1 cellular context compared by ENCODE assay signal in genomic region chr12:389138-390096, GRCh38.
TF ChIP-seq lines count a peak whose summit lies in the region.

Gene KDM5A, minus strand, starts transcription at chr12:389320. Its CDS starts 229 bp downstream, at chr12:389091.

TF ChIP-seq in GM12878, 131 proteins besides CTCF, POLR2A, EP300 and RAD21 (continued from another document and continues in another):
- peak; percentile 78 for TF ChIP-seq EED (IDR thresholded peaks at IDR 0.05; ENCODE audit: low read depth)
- no peak for TF ChIP-seq ZBED1 (IDR thresholded peaks at IDR 0.05; ENCODE audit: borderline replicate concordance)
- TF ChIP-seq, protein P1, sequence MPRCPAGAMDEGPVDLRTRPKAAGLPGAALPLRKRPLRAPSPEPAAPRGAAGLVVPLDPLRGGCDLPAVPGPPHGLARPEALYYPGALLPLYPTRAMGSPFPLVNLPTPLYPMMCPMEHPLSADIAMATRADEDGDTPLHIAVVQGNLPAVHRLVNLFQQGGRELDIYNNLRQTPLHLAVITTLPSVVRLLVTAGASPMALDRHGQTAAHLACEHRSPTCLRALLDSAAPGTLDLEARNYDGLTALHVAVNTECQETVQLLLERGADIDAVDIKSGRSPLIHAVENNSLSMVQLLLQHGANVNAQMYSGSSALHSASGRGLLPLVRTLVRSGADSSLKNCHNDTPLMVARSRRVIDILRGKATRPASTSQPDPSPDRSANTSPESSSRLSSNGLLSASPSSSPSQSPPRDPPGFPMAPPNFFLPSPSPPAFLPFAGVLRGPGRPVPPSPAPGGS (IDR thresholded peaks at IDR 0.05; ENCODE audit: borderline replicate concordance, insufficient read depth, low read depth, low read length, poor library complexity, severe bottlenecking): no peak
- 0 out of 2 replicates have a peak, but pooled peaks have one; percentile 14 for TF ChIP-seq RAD51 (IDR thresholded peaks at IDR 0.05)
- no peak for TF ChIP-seq YBX1 (IDR thresholded peaks at IDR 0.05)
- peak; percentile 99 for TF ChIP-seq MLLT1 (IDR thresholded peaks at IDR 0.05)
- TF ChIP-seq ZNF622 (IDR thresholded peaks at IDR 0.05): no peak
- TF ChIP-seq CREM (IDR thresholded peaks at IDR 0.05; ENCODE audit: low read depth): peak; percentile 98
- peak; percentile 89 for TF ChIP-seq PML (IDR thresholded peaks at IDR 0.05; ENCODE audit: low read length)
- peak; percentile 98 for TF ChIP-seq CHD2 (IDR thresholded peaks at IDR 0.05; ENCODE audit: borderline replicate concordance, low read depth, low read length)
- TF ChIP-seq, protein P2, sequence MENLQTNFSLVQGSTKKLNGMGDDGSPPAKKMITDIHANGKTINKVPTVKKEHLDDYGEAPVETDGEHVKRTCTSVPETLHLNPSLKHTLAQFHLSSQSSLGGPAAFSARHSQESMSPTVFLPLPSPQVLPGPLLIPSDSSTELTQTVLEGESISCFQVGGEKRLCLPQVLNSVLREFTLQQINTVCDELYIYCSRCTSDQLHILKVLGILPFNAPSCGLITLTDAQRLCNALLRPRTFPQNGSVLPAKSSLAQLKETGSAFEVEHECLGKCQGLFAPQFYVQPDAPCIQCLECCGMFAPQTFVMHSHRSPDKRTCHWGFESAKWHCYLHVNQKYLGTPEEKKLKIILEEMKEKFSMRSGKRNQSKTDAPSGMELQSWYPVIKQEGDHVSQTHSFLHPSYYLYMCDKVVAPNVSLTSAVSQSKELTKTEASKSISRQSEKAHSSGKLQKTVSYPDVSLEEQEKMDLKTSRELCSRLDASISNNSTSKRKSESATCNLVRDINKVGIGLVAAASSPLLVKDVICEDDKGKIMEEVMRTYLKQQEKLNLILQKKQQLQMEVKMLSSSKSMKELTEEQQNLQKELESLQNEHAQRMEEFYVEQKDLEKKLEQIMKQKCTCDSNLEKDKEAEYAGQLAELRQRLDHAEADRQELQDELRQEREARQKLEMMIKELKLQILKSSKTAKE (IDR thresholded peaks at IDR 0.05; ENCODE audit: low read depth, poor library complexity, severe bottlenecking): peak; percentile 81
- 0 out of 2 replicates have a peak, but pooled peaks have one; percentile 10 for TF ChIP-seq TCF7 (IDR thresholded peaks at IDR 0.05; ENCODE audit: borderline replicate concordance)
- no peak for TF ChIP-seq RFX5 (IDR thresholded peaks at IDR 0.05; ENCODE audit: low read depth, low read length)
- peak; percentile 85 for TF ChIP-seq NR2C2 (IDR thresholded peaks at IDR 0.05; ENCODE audit: borderline replicate concordance, control insufficient read depth, insufficient read length, low read depth)
- TF ChIP-seq TARDBP (IDR thresholded peaks at IDR 0.05; ENCODE audit: borderline replicate concordance): peak; percentile 96
- no peak for TF ChIP-seq ZNF274 (IDR thresholded peaks at IDR 0.05; ENCODE audit: insufficient read depth, insufficient read length)
- 0 out of 2 replicates have a peak, but pooled peaks have one; percentile 46 for TF ChIP-seq BRCA1 (IDR thresholded peaks at IDR 0.05; ENCODE audit: low read depth, low read length)
- peak; percentile 52 to 54; a peak in 2 of 3 replicates for TF ChIP-seq EGR1 (IDR thresholded peaks at IDR 0.05; ENCODE audit: borderline replicate concordance in 1 of 2, low read depth in 2 of 2, low read length in 2 of 2)
- TF ChIP-seq ZNF217 (IDR thresholded peaks at IDR 0.05): no peak
- TF ChIP-seq ASH2L (IDR thresholded peaks at IDR 0.05; ENCODE audit: borderline replicate concordance, low read depth): no peak; the same call in 1 of the 2 replicates
- TF ChIP-seq FOS (IDR thresholded peaks at IDR 0.05; ENCODE audit: borderline replicate concordance, extremely low read depth, insufficient read length): no peak
- no peak for TF ChIP-seq KLF5 (IDR thresholded peaks at IDR 0.05; ENCODE audit: partially characterized antibody)
- no peak for TF ChIP-seq BACH1 (IDR thresholded peaks at IDR 0.05; ENCODE audit: borderline replicate concordance)
- TF ChIP-seq RUNX3 (IDR thresholded peaks at IDR 0.05; ENCODE audit: low read length): peak; percentile 74
- TF ChIP-seq SREBF2 (IDR thresholded peaks at IDR 0.05; ENCODE audit: low read length): no peak
- TF ChIP-seq PBX3 (IDR thresholded peaks at IDR 0.05; ENCODE audit: insufficient replicate concordance, low read depth, low read length): peak; percentile 91
- no peak for TF ChIP-seq PAX8 (IDR thresholded peaks at IDR 0.05)
- peak; percentile 89 to 93 for TF ChIP-seq IKZF2 (IDR thresholded peaks at IDR 0.05)
- TF ChIP-seq, protein P3, sequence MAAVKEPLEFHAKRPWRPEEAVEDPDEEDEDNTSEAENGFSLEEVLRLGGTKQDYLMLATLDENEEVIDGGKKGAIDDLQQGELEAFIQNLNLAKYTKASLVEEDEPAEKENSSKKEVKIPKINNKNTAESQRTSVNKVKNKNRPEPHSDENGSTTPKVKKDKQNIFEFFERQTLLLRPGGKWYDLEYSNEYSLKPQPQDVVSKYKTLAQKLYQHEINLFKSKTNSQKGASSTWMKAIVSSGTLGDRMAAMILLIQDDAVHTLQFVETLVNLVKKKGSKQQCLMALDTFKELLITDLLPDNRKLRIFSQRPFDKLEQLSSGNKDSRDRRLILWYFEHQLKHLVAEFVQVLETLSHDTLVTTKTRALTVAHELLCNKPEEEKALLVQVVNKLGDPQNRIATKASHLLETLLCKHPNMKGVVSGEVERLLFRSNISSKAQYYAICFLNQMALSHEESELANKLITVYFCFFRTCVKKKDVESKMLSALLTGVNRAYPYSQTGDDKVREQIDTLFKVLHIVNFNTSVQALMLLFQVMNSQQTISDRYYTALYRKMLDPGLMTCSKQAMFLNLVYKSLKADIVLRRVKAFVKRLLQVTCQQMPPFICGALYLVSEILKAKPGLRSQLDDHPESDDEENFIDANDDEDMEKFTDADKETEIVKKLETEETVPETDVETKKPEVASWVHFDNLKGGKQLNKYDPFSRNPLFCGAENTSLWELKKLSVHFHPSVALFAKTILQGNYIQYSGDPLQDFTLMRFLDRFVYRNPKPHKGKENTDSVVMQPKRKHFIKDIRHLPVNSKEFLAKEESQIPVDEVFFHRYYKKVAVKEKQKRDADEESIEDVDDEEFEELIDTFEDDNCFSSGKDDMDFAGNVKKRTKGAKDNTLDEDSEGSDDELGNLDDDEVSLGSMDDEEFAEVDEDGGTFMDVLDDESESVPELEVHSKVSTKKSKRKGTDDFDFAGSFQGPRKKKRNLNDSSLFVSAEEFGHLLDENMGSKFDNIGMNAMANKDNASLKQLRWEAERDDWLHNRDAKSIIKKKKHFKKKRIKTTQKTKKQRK (IDR thresholded peaks at IDR 0.05; ENCODE audit: low read depth, low read length): no peak
- peak; percentile 68 for TF ChIP-seq IRF4 (IDR thresholded peaks at IDR 0.05; ENCODE audit: low read depth, low read length)
- peak; percentile 97 for TF ChIP-seq ZBTB40 (IDR thresholded peaks at IDR 0.05; ENCODE audit: borderline replicate concordance)
- TF ChIP-seq, protein P4, sequence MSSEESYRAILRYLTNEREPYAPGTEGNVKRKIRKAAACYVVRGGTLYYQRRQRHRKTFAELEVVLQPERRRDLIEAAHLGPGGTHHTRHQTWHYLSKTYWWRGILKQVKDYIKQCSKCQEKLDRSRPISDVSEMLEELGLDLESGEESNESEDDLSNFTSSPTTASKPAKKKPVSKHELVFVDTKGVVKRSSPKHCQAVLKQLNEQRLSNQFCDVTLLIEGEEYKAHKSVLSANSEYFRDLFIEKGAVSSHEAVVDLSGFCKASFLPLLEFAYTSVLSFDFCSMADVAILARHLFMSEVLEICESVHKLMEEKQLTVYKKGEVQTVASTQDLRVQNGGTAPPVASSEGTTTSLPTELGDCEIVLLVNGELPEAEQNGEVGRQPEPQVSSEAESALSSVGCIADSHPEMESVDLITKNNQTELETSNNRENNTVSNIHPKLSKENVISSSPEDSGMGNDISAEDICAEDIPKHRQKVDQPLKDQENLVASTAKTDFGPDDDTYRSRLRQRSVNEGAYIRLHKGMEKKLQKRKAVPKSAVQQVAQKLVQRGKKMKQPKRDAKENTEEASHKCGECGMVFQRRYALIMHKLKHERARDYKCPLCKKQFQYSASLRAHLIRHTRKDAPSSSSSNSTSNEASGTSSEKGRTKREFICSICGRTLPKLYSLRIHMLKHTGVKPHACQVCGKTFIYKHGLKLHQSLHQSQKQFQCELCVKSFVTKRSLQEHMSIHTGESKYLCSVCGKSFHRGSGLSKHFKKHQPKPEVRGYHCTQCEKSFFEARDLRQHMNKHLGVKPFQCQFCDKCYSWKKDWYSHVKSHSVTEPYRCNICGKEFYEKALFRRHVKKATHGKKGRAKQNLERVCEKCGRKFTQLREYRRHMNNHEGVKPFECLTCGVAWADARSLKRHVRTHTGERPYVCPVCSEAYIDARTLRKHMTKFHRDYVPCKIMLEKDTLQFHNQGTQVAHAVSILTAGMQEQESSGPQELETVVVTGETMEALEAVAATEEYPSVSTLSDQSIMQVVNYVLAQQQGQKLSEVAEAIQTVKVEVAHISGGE (CRISPR knock-in tag; IDR thresholded peaks at IDR 0.05): peak; percentile 74
- peak; percentile 88 for TF ChIP-seq LARP7 (IDR thresholded peaks at IDR 0.05)
- TF ChIP-seq, protein P5, sequence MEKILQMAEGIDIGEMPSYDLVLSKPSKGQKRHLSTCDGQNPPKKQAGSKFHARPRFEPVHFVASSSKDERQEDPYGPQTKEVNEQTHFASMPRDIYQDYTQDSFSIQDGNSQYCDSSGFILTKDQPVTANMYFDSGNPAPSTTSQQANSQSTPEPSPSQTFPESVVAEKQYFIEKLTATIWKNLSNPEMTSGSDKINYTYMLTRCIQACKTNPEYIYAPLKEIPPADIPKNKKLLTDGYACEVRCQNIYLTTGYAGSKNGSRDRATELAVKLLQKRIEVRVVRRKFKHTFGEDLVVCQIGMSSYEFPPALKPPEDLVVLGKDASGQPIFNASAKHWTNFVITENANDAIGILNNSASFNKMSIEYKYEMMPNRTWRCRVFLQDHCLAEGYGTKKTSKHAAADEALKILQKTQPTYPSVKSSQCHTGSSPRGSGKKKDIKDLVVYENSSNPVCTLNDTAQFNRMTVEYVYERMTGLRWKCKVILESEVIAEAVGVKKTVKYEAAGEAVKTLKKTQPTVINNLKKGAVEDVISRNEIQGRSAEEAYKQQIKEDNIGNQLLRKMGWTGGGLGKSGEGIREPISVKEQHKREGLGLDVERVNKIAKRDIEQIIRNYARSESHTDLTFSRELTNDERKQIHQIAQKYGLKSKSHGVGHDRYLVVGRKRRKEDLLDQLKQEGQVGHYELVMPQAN (conservative IDR thresholded peaks at IDR 0.05): peak; percentile 88
- TF ChIP-seq, protein P6, sequence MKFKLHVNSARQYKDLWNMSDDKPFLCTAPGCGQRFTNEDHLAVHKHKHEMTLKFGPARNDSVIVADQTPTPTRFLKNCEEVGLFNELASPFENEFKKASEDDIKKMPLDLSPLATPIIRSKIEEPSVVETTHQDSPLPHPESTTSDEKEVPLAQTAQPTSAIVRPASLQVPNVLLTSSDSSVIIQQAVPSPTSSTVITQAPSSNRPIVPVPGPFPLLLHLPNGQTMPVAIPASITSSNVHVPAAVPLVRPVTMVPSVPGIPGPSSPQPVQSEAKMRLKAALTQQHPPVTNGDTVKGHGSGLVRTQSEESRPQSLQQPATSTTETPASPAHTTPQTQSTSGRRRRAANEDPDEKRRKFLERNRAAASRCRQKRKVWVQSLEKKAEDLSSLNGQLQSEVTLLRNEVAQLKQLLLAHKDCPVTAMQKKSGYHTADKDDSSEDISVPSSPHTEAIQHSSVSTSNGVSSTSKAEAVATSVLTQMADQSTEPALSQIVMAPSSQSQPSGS (IDR thresholded peaks at IDR 0.05; ENCODE audit: low read length): no peak
- TF ChIP-seq SMARCA5 (IDR thresholded peaks at IDR 0.05): peak; percentile 88; the same call in 1 of the 2 replicates
- peak; percentile 62; the same call in 1 of the 2 replicates for TF ChIP-seq CHD1 (IDR thresholded peaks at IDR 0.05; ENCODE audit: low read depth, low read length)
- no peak for TF ChIP-seq ZZZ3 (IDR thresholded peaks at IDR 0.05; ENCODE audit: control insufficient read depth, insufficient read length, low read depth)
